ENCODE assay signal across 2 cellular contexts in the genomic region with DNA sequence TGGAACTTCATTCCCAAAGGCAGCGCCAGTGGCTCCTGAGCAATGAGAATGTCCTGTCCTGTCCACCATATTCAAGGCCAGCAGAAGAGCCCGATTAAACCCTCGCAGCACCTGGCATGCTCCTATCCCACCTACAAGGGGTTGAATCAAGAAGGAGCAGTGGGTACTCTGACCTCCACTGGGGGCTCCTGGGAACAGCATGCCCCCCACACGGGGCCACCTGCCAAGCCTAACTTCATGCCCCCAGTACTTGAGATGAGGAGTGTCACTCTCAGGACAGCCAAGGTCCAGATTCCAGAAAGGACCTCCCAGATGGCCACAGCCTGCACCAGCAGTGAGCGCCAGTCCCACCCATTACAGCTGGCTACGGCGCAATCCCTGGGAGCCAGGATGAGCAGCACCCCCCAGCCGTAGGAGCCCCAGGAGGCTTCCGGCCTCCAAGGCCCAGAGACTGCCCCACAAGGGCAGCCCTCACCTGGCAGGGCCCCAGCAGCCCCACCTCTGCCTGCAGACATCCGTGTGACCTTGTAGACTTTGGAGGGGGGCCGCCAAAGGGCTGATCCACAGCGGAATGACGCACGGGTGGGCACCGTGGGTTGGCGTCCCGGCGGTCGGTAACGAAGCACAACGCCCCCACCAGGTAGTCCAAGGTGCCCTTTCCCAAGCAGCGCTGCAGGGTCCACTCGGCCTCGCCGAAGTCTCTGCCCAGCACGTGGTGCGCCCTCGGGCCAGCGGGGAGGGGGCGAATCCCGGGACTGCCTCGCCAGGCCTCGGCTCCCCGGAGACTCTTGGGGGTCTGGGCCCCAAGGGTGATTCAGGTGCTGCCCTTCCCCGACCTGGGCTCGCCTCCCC.
TF ChIP-seq lines count a peak whose summit lies in the region.

No MANE protein-coding gene starts in this region.

TF ChIP-seq in HCT116, 20 proteins besides CTCF, POLR2A, EP300 and RAD21 (continued from another document):
- TF ChIP-seq YY1 (IDR thresholded peaks at IDR 0.05; ENCODE audit: extremely low read depth, insufficient replicate concordance, low read depth, low read length) (no peak), SRF (IDR thresholded peaks at IDR 0.05; ENCODE audit: low read depth) (no peak), SP1 (IDR thresholded peaks at IDR 0.05; ENCODE audit: low read depth) (no peak), EZH2 (IDR thresholded peaks at IDR 0.05) (no peak), ZNF274 (IDR thresholded peaks at IDR 0.05; ENCODE audit: low read depth, low read length) (no peak), ELF1 (IDR thresholded peaks at IDR 0.05; ENCODE audit: borderline replicate concordance, low read depth) (no peak), POLR2AphosphoS5 (IDR thresholded peaks at IDR 0.05; ENCODE audit: low read depth, low read length) (no peak), ZBTB33 (IDR thresholded peaks at IDR 0.05; ENCODE audit: extremely low read depth, insufficient replicate concordance, low read length) (no peak), SIN3A (IDR thresholded peaks at IDR 0.05; ENCODE audit: low read depth) (no peak), EGR1 (IDR thresholded peaks at IDR 0.05; ENCODE audit: low read depth) (no peak)

TF ChIP-seq in WTC11, 78 proteins besides CTCF, POLR2A, EP300 and RAD21 (continued from another document and continues in another):
- TF ChIP-seq, protein P1, sequence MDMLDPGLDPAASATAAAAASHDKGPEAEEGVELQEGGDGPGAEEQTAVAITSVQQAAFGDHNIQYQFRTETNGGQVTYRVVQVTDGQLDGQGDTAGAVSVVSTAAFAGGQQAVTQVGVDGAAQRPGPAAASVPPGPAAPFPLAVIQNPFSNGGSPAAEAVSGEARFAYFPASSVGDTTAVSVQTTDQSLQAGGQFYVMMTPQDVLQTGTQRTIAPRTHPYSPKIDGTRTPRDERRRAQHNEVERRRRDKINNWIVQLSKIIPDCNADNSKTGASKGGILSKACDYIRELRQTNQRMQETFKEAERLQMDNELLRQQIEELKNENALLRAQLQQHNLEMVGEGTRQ (CRISPR knock-in tag; IDR thresholded peaks at IDR 0.05): peak; percentile 17; the same call in 1 of the 2 replicates
- no peak for TF ChIP-seq ATF3 (CRISPR knock-in tag; conservative IDR thresholded peaks at IDR 0.05)
- peak; percentile 37; the same call in 1 of the 2 replicates for TF ChIP-seq ARID4B (CRISPR knock-in tag; IDR thresholded peaks at IDR 0.05; ENCODE audit: borderline replicate concordance)
- TF ChIP-seq HMGXB4 (CRISPR knock-in tag; IDR thresholded peaks at IDR 0.05): no peak
- TF ChIP-seq NFATC4 (CRISPR knock-in tag; IDR thresholded peaks at IDR 0.05): no peak
- 0 out of 2 replicates have a peak, but pooled peaks have one; percentile 49 for TF ChIP-seq ZBTB43 (CRISPR knock-in tag; IDR thresholded peaks at IDR 0.05)
- no peak for TF ChIP-seq GABPB1 (CRISPR knock-in tag; IDR thresholded peaks at IDR 0.05)
- TF ChIP-seq, protein P2, sequence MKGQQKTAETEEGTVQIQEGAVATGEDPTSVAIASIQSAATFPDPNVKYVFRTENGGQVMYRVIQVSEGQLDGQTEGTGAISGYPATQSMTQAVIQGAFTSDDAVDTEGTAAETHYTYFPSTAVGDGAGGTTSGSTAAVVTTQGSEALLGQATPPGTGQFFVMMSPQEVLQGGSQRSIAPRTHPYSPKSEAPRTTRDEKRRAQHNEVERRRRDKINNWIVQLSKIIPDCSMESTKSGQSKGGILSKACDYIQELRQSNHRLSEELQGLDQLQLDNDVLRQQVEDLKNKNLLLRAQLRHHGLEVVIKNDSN (CRISPR knock-in tag; IDR thresholded peaks at IDR 0.05): peak; percentile 41; the same call in 1 of the 2 replicates
- TF ChIP-seq, protein P3, sequence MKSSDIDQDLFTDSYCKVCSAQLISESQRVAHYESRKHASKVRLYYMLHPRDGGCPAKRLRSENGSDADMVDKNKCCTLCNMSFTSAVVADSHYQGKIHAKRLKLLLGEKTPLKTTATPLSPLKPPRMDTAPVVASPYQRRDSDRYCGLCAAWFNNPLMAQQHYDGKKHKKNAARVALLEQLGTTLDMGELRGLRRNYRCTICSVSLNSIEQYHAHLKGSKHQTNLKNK (CRISPR knock-in tag; IDR thresholded peaks at IDR 0.05): no peak
- TF ChIP-seq NR1H2 (CRISPR knock-in tag; IDR thresholded peaks at IDR 0.05): no peak
- no peak for TF ChIP-seq RELA (CRISPR knock-in tag; IDR thresholded peaks at IDR 0.05; ENCODE audit: borderline replicate concordance)
- TF ChIP-seq, protein P4, sequence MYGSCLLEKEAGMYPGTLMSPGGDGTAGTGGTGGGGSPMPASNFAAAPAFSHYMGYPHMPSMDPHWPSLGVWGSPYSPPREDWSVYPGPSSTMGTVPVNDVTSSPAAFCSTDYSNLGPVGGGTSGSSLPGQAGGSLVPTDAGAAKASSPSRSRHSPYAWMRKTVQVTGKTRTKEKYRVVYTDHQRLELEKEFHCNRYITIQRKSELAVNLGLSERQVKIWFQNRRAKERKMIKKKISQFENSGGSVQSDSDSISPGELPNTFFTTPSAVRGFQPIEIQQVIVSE (CRISPR knock-in tag; IDR thresholded peaks at IDR 0.05; ENCODE audit: borderline replicate concordance): no peak
- peak; percentile 5; the same call in 1 of the 2 replicates for TF ChIP-seq SP1 (CRISPR knock-in tag; conservative IDR thresholded peaks at IDR 0.05)
- TF ChIP-seq E2F4 (CRISPR knock-in tag; IDR thresholded peaks at IDR 0.05; ENCODE audit: borderline replicate concordance, low read depth): peak; percentile 44; the same call in 1 of the 2 replicates
- TF ChIP-seq CREB1 (CRISPR knock-in tag; IDR thresholded peaks at IDR 0.05): no peak
- TF ChIP-seq NR2C2 (CRISPR knock-in tag; IDR thresholded peaks at IDR 0.05): no peak
- no peak for TF ChIP-seq HMGA2 (CRISPR knock-in tag; IDR thresholded peaks at IDR 0.05)
- no peak for TF ChIP-seq SMAD4 (CRISPR knock-in tag; IDR thresholded peaks at IDR 0.05)
- TF ChIP-seq, protein P5, sequence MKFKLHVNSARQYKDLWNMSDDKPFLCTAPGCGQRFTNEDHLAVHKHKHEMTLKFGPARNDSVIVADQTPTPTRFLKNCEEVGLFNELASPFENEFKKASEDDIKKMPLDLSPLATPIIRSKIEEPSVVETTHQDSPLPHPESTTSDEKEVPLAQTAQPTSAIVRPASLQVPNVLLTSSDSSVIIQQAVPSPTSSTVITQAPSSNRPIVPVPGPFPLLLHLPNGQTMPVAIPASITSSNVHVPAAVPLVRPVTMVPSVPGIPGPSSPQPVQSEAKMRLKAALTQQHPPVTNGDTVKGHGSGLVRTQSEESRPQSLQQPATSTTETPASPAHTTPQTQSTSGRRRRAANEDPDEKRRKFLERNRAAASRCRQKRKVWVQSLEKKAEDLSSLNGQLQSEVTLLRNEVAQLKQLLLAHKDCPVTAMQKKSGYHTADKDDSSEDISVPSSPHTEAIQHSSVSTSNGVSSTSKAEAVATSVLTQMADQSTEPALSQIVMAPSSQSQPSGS (CRISPR knock-in tag; IDR thresholded peaks at IDR 0.05; ENCODE audit: borderline replicate concordance, low read depth): no peak
- TF ChIP-seq, protein P6, sequence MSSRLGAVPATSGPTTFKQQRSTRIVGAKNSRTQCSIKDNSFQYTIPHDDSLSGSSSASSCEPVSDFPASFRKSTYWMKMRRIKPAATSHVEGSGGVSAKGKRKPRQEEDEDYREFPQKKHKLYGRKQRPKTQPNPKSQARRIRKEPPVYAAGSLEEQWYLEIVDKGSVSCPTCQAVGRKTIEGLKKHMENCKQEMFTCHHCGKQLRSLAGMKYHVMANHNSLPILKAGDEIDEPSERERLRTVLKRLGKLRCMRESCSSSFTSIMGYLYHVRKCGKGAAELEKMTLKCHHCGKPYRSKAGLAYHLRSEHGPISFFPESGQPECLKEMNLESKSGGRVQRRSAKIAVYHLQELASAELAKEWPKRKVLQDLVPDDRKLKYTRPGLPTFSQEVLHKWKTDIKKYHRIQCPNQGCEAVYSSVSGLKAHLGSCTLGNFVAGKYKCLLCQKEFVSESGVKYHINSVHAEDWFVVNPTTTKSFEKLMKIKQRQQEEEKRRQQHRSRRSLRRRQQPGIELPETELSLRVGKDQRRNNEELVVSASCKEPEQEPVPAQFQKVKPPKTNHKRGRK (CRISPR knock-in tag; IDR thresholded peaks at IDR 0.05; ENCODE audit: borderline replicate concordance): no peak
- TF ChIP-seq TP53 (CRISPR knock-in tag; IDR thresholded peaks at IDR 0.05): no peak
- TF ChIP-seq ZNF219 (CRISPR knock-in tag; IDR thresholded peaks at IDR 0.05; ENCODE audit: borderline replicate concordance): no peak; the same call in 1 of the 2 replicates
- no peak for TF ChIP-seq ZNF671 (CRISPR knock-in tag; IDR thresholded peaks at IDR 0.05)
- no peak for TF ChIP-seq ZBTB21 (CRISPR knock-in tag; IDR thresholded peaks at IDR 0.05; ENCODE audit: borderline replicate concordance)
- no peak for TF ChIP-seq ZNF532 (CRISPR knock-in tag; IDR thresholded peaks at IDR 0.05; ENCODE audit: borderline replicate concordance)
